In the genomic region with DNA sequence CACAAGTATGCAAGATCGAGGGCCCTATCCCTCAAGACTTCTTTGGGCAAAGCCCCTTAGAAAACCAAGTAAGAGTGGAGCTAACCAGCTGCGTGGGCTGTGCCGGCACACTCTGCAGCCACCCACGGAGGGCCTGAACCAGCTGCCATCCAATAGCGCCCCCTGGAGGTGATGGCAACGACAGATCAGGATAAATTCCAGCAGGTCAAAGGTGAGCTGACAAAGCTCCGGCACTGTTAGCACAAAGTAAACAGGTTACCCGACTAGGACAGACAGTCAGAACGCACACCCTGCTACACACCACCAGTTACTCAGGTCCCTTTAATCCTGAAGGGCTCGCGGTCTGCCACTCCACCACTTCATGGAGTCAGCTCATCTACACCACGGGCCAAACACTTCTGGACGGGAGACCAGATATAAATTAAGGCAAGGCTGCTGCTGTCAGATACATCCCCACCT, we compare ENCODE assay signal across 8 cellular contexts. TPM values are rescaled to one million over a fixed set of nuclear protein-coding genes. Genes with fewer than 3 reads are reported as not detected.
DNase-seq lines count a peak whose midpoint lies in the region; ATAC-seq and TF ChIP-seq lines count a peak whose summit lies in the region.

No MANE protein-coding gene starts in this region.

- no TSS peak for BruUV-seq in PC-3 (replicated peaks; lab: Mats Ljungman, UMichigan)

- H3K9me3 ChIP-seq in AG04450 (ENCODE audit: control insufficient read depth, insufficient read depth, low read length) (no peaks in the 10 kb centered on the region; the same call in 1 of the 2 replicates), PC-3 (ENCODE audit: low read length) (no peaks in the 10 kb centered on the region), gastroesophageal sphincter (no peaks in the 10 kb centered on the region), aorta (ENCODE audit: control insufficient read depth, low read length) (no peaks in the 10 kb centered on the region)

- H3F3A ChIP-seq in PC-3 (ENCODE audit: low read length, unreplicated experiment): no peaks in the 10 kb centered on the region

- no peaks in the 10 kb centered on the region for H4K20me1 ChIP-seq in PC-3 (ENCODE audit: low read length)

- DNase-seq in AG04450 (ENCODE audit: low read depth, low spot score) (no peak), GM13977 (ENCODE audit: low spot score) (peak; percentile 72), PC-3 (peak; percentile 81), activated T-helper 1 cell treated with Interleukin-2 at 50 U/mL for 16 hours (ENCODE audit: low read depth) (peak; percentile 49), progenitor cell of endocrine pancreas (ENCODE audit: low spot score, unreplicated experiment) (peak; percentile 62), aorta (peak; percentile 69 to 82)

- H3K4me2 ChIP-seq in PC-3 (ENCODE audit: low read length): 0 out of 2 replicates have a peak overlapping the region, but pooled peaks have one; percentile 14

- H3K27ac Mint-ChIP-seq in progenitor cell of endocrine pancreas: no peak overlapping the region

- H2AFZ ChIP-seq in PC-3 (ENCODE audit: low read length): no peak overlapping the region

- ATAC-seq in PC-3 (peak; percentile 48), gastroesophageal sphincter (peak; percentile 25), aorta (ENCODE audit: low FRiP score) (no peak), HG02981 (IDR thresholded peaks at IDR 0.05; ENCODE audit: unreplicated experiment) (no peak)

- POLR2A ChIA-PET in AG04450 (lab: Yijun Ruan, JAX) (interaction anchor here (1.0 kb wide), 1 partner anchor 276 kb away, joined by 3 read pairs; no protein-coding TSS in a partner anchor), PC-3 (lab: Charles Lee; ENCODE audit: unreplicated experiment) (no interaction called here)

- no peak overlapping the region for H3K27ac ChIP-seq in AG04450 (ENCODE audit: low read depth, low read length)
- no peak overlapping the region for H3K27ac ChIP-seq in PC-3 (ENCODE audit: low read length)
- H3K27ac ChIP-seq in gastroesophageal sphincter: no peak overlapping the region
- no peak overlapping the region for H3K27ac ChIP-seq in aorta (ENCODE audit: low read depth in 1 of 2, low read length in 2 of 2)

- H3K4me1 Mint-ChIP-seq in progenitor cell of endocrine pancreas (ENCODE audit: low read depth): peaks cover 18% of the 10 kb centered on the region

- peak overlapping the region; percentile 30 for H3K4me3 Mint-ChIP-seq in progenitor cell of endocrine pancreas (ENCODE audit: low read depth)

- H3K79me2 ChIP-seq in PC-3 (ENCODE audit: low read length): peaks cover 49% of the 10 kb centered on the region

- in situ Hi-C loops in GM13977 (cut with MboI; ENCODE audit: low pct_unique_long_range_greater_than_20kb, low sequenced_read_pairs, unreplicated experiment): loop anchor here (5.0 to 10.0 kb wide), 2 partner anchors 173 to 244 kb away; no protein-coding TSS in a partner anchor

- H3K9ac ChIP-seq in PC-3 (ENCODE audit: low read length): no peak overlapping the region

- peak; percentile 70 for TF ChIP-seq CTCF in AG04450 (IDR thresholded peaks at IDR 0.05; ENCODE audit: low read depth, low read length)
- TF ChIP-seq CTCF in GM13977 (IDR thresholded peaks at IDR 0.05; ENCODE audit: extremely low read depth, insufficient read depth, missing control alignments): peak; percentile 83
- TF ChIP-seq CTCF in PC-3 (conservative IDR thresholded peaks at IDR 0.05; ENCODE audit: low read depth, low read length): peak; percentile 90
- TF ChIP-seq CTCF in gastroesophageal sphincter (IDR thresholded peaks at IDR 0.05): peak in 3 of 4 experiments; percentile 34 to 69 (median 57)
- peak; percentile 83 for TF ChIP-seq CTCF in progenitor cell of endocrine pancreas (IDR thresholded peaks at IDR 0.05; ENCODE audit: unreplicated experiment)

- H3K36me3 Mint-ChIP-seq in progenitor cell of endocrine pancreas (ENCODE audit: insufficient read depth): peaks cover 20% of the 10 kb centered on the region

- no peak for TF ChIP-seq EP300 in gastroesophageal sphincter (IDR thresholded peaks at IDR 0.05)

- CTCF ChIA-PET in AG04450 (lab: Charles Lee) (interaction anchor here (0.6 to 15.4 kb wide), 21 partner anchors 9 to 373 kb away, joined by 3 to 273 read pairs (median 5); a partner anchor contains a TSS), PC-3 (lab: Charles Lee) (interaction anchor here (0.6 to 1.4 kb wide), 6 partner anchors 13 to 365 kb away, joined by 3 to 5 read pairs (median 4); a partner anchor contains a TSS)

- WGBS in gastroesophageal sphincter (ENCODE audit: low coverage in 1 of 2), 2 donors: 27 to 47% methylated on average over 3 to 11 of the region's 13 CpGs
- 29 to 34% methylated on average over 13 of the region's 13 CpGs for WGBS in aorta, 2 donors

- no peak overlapping the region for H3K4me3 ChIP-seq in AG04450 (ENCODE audit: low read depth, low read length)
- H3K4me3 ChIP-seq in PC-3 (ENCODE audit: low read length): no peak overlapping the region
- H3K4me3 ChIP-seq in gastroesophageal sphincter: no peak overlapping the region
- H3K4me3 ChIP-seq in aorta (ENCODE audit: low read length in 2 of 2): no peak overlapping the region

- H3K9me2 ChIP-seq in PC-3 (replicated peaks; ENCODE audit: low read length): no peaks in the 10 kb centered on the region

- H3K36me3 ChIP-seq in PC-3 (ENCODE audit: low read depth, low read length) (peaks cover 19% of the 10 kb centered on the region; the same call in 1 of the 2 replicates), gastroesophageal sphincter (peaks cover 0 to 79% of the 10 kb centered on the region in 2 donors), aorta (ENCODE audit: control insufficient read depth in 1 of 2, insufficient read depth in 2 of 2, low read length in 1 of 2) (peaks cover 0 to 5% of the 10 kb centered on the region in 2 donors)

- H3K9me3 Mint-ChIP-seq in progenitor cell of endocrine pancreas (ENCODE audit: low read depth): no peaks in the 10 kb centered on the region

- no peak for TF ChIP-seq POLR2A in gastroesophageal sphincter (IDR thresholded peaks at IDR 0.05)

- no peaks in the 10 kb centered on the region for H3K27me3 Mint-ChIP-seq in progenitor cell of endocrine pancreas

- intact Hi-C loops in PC-3 (cut with micrococcal nuclease) (no loop called here), aorta (cut with DNase I) (no loop called here)

- H3K27me3 ChIP-seq in AG04450 (ENCODE audit: control insufficient read depth, insufficient read depth, low read length) (no peaks in the 10 kb centered on the region), PC-3 (ENCODE audit: low read length) (no peaks in the 10 kb centered on the region), gastroesophageal sphincter (no peaks in the 10 kb centered on the region), aorta (ENCODE audit: control insufficient read depth in 1 of 2, insufficient read depth in 2 of 2, low read length in 1 of 2) (no peaks in the 10 kb centered on the region)

- peaks cover 21% of the 10 kb centered on the region for H3K4me1 ChIP-seq in PC-3 (ENCODE audit: insufficient read depth, low read length)
- H3K4me1 ChIP-seq in gastroesophageal sphincter: peaks cover 0 to 41% (median 8%) of the 10 kb centered on the region in 3 donors
- no peaks in the 10 kb centered on the region for H3K4me1 ChIP-seq in aorta (ENCODE audit: control insufficient read depth in 1 of 2, insufficient read depth in 2 of 2, low read length in 2 of 2)

RNA-seq across cellular contexts. Expression of a gene that starts 4.9 kb away (rescaled TPM):
- 5.8 and 6.4 TPM in 2 replicates for polyA plus RNA-seq in AG04450 (2011; rRNA removed)
- polyA minus RNA-seq in AG04450 (2011; rRNA and poly(A)+ RNA removed): 10.2 and 12.0 TPM in 2 replicates
- 3.6 and 4.8 TPM in 2 replicates for total RNA-seq in PC-3 (2014; rRNA removed)
- 1 to 10 TPM; 6.1 to 8.9 (median 6.7) TPM for total RNA-seq in gastroesophageal sphincter
- total RNA-seq in progenitor cell of endocrine pancreas: 20.7 and 20.8 TPM in 2 replicates
- 1 to 10 TPM; 6.5 to 6.8 TPM for total RNA-seq in aorta
- 1 to 10 TPM; 1.5 to 2.1 TPM for polyA plus RNA-seq in aorta

RNA-seq across cellular contexts. Expression of a gene that starts 14.9 kb away (rescaled TPM):
- polyA plus RNA-seq in AG04450 (2011; rRNA removed) (8.0 and 8.9 TPM in 2 replicates), aorta (under 1 TPM in 1 of 2 donors, not detected in 1; 0.88 TPM)
- polyA minus RNA-seq in AG04450 (2011; rRNA and poly(A)+ RNA removed): 1.00 and 1.8 TPM in 2 replicates
- total RNA-seq in PC-3 (2014; rRNA removed) (not detected in 2 replicates), gastroesophageal sphincter (not detected), progenitor cell of endocrine pancreas (4.1 and 5.3 TPM in 2 replicates), aorta (not detected)

RNA-seq across cellular contexts. Expression of a gene that starts 44.1 kb away (rescaled TPM):
- polyA plus RNA-seq in AG04450 (2011; rRNA removed): 0.06 TPM in 1 of 2 replicates, not detected in the other
- polyA minus RNA-seq in AG04450 (2011; rRNA and poly(A)+ RNA removed): 0.17 TPM in 1 of 2 replicates, not detected in the other
- total RNA-seq in PC-3 (2014; rRNA removed): 0.73 and 0.86 TPM in 2 replicates
- total RNA-seq in gastroesophageal sphincter: under 1 TPM in 3 of 4 donors, not detected in 1; 0.22 to 0.81 (median 0.27) TPM
- total RNA-seq in progenitor cell of endocrine pancreas: 0.87 and 0.98 TPM in 2 replicates
- total RNA-seq in aorta: under 1 TPM; 0.42 to 0.75 TPM
- polyA plus RNA-seq in aorta: under 1 TPM; 0.23 to 0.50 TPM

RNA-seq across cellular contexts. Expression of a gene that starts 48.5 kb away (rescaled TPM):
- polyA plus RNA-seq in AG04450 (2011; rRNA removed) (not detected in 2 replicates), aorta (10 to 100 TPM in 1 of 2 donors, under 1 TPM in 1; 0.05 to 77.4 TPM)
- 0.04 TPM in 1 of 2 replicates, not detected in the other for polyA minus RNA-seq in AG04450 (2011; rRNA and poly(A)+ RNA removed)
- total RNA-seq in PC-3 (2014; rRNA removed) (0.17 TPM in 1 of 2 replicates, not detected in the other), gastroesophageal sphincter (under 1 TPM; 0.22 to 0.54 (median 0.29) TPM), progenitor cell of endocrine pancreas (1.2 and 1.6 TPM in 2 replicates), aorta (1 to 10 TPM in 1 of 2 donors, under 1 TPM in 1; 0.58 to 1.4 TPM)

Comparison
In these comparisons a context has a peak if more than half of its experiments do, and no peak if none do; other contexts are left out.
1. ATAC-seq: peak in PC-3 (single experiment) and gastroesophageal sphincter (single experiment); none in aorta (single experiment) and HG02981 (single experiment).
2. Peak in every context shown above with its lines, with median percentiles within 50 percentile points of each other: CTCF ChIP-seq.